Comparison of ENCODE assay signal across 23 cellular contexts in the genomic region with DNA sequence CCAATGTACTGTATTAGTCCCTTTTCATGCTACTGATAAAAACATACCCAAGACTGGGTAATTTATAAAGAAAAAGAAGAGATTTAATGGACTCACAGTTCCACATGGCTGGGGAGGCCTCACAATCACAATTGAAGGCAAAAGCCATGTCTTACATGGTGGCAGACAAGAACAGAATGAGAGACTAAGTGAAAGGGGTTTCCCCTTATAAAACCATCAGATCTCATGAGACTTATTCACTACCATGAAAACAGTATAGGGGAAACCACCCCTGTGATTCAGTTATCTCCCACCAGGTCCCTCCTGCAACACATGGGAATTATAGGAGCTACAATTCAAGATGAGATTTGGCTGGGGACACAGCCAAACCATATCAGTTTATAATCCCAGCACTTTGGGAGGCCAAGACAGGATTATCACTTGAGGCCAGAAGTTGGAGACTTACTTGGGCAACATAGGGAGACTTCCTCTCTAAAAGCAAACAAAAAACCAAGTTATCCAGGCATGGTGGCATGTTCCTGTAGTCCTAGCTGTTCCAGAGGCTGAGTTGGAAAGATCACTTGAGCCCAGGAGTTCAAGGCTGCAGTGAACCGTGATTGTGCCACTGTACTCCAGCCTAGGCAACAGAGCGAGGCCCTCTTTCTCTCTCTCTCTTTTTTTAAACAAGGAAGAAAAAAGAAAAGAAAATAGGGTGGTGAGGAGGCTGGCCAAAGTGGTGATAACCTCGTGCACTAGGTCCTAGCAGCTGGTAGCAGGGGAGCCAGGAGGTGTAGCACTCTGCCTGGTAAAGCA. TPM values are rescaled to one million over a fixed set of nuclear protein-coding genes. Genes with fewer than 3 reads are reported as not detected.
DNase-seq lines count a peak whose midpoint lies in the region; ATAC-seq lines count a peak whose summit lies in the region.
"Had no signal": no experiment of that assay in that cellular context is flagged by ENCODE, and none has a peak within 500 bp of the region (broad histone marks: within the 10 kb centered on the region; RNA-seq: fewer than 3 reads in every experiment).

No MANE protein-coding gene starts in this region.

- no peak overlapping the region for H3K56ac ChIP-seq in mesendoderm (ENCODE audit: low read length)

- no peak overlapping the region for H2AFZ ChIP-seq in mesenchymal stem cell (ENCODE audit: low read depth, low read length)

- no peak overlapping the region for H3K4me2 ChIP-seq in mesenchymal stem cell (ENCODE audit: low read length, poor library complexity, severe bottlenecking)
- H3K4me2 ChIP-seq in mesendoderm (ENCODE audit: low read length): no peak overlapping the region

- H3K4me1 Mint-ChIP-seq in activated naive CD8-positive, alpha-beta T cell (ENCODE audit: low read depth): peaks cover 21% of the 10 kb centered on the region
- peaks cover 6% of the 10 kb centered on the region for H3K4me1 Mint-ChIP-seq in activated naive CD8-positive, alpha-beta T cell treated with anti-CD3 and anti-CD28 coated beads for 36 hours
- peaks cover 27% of the 10 kb centered on the region for H3K4me1 Mint-ChIP-seq in activated naive CD8-positive, alpha-beta T cell treated with anti-CD3 and anti-CD28 coated beads, Interleukin-2, amount 50 U/mL, for 24 hours
- peaks cover 20% of the 10 kb centered on the region for H3K4me1 Mint-ChIP-seq in stimulated activated naive CD8-positive, alpha-beta T cell treated with anti-CD3 and anti-CD28 coated beads, Interleukin-15, Interleukin-2, amounts not matched to agents 100 ng/mL and 50 ng/mL, for 24 hours (ENCODE audit: low read depth)

- peaks cover 12% of the 10 kb centered on the region for H3K9me3 Mint-ChIP-seq in activated naive CD8-positive, alpha-beta T cell (ENCODE audit: low read depth)
- peaks cover 27% of the 10 kb centered on the region for H3K9me3 Mint-ChIP-seq in activated naive CD8-positive, alpha-beta T cell treated with anti-CD3 and anti-CD28 coated beads for 36 hours
- peaks cover 19% of the 10 kb centered on the region for H3K9me3 Mint-ChIP-seq in activated naive CD8-positive, alpha-beta T cell treated with anti-CD3 and anti-CD28 coated beads, Interleukin-2, amount 50 U/mL, for 24 hours
- H3K9me3 Mint-ChIP-seq in stimulated activated naive CD8-positive, alpha-beta T cell treated with anti-CD3 and anti-CD28 coated beads, Interleukin-15, Interleukin-2, amounts not matched to agents 100 ng/mL and 50 ng/mL, for 24 hours: peaks cover 12% of the 10 kb centered on the region

- H2BK5ac ChIP-seq in mesenchymal stem cell (ENCODE audit: low read depth, low read length, poor library complexity, severe bottlenecking) (no peak overlapping the region), mesendoderm (ENCODE audit: low read length) (no peak overlapping the region)

- no peak overlapping the region for H4K8ac ChIP-seq in mesenchymal stem cell (ENCODE audit: low read length)
- no peak overlapping the region for H4K8ac ChIP-seq in mesendoderm (ENCODE audit: low read depth, low read length)

- H3K4me1 ChIP-seq in mesenchymal stem cell (ENCODE audit: control insufficient read depth, insufficient read depth, low read depth, low read length) (peaks cover 14% of the 10 kb centered on the region), mesendoderm (ENCODE audit: control insufficient read depth, low read depth, low read length) (no peaks in the 10 kb centered on the region)
- H3K4me1 ChIP-seq: SJCRH30 had no signal

- H3K36me3 ChIP-seq in mesenchymal stem cell (ENCODE audit: control insufficient read depth in 1 of 2, insufficient read depth in 2 of 2, low read depth in 1 of 2, low read length in 2 of 2): no peaks in the 10 kb centered on the region
- no peaks in the 10 kb centered on the region for H3K36me3 ChIP-seq in mesendoderm (ENCODE audit: control insufficient read depth, insufficient read depth, low read length)
- H3K36me3 ChIP-seq: SJCRH30 had no signal

- no peaks in the 10 kb centered on the region for H3K9me3 ChIP-seq in mesenchymal stem cell (ENCODE audit: control insufficient read depth, low read length)
- H3K9me3 ChIP-seq: SJCRH30 had no signal

- H4K5ac ChIP-seq in mesendoderm (ENCODE audit: low read length): no peak overlapping the region

- H3K4me3 Mint-ChIP-seq in activated naive CD8-positive, alpha-beta T cell: peak overlapping the region; percentile 18
- H3K4me3 Mint-ChIP-seq in activated naive CD8-positive, alpha-beta T cell treated with anti-CD3 and anti-CD28 coated beads for 36 hours: no peak overlapping the region
- no peak overlapping the region for H3K4me3 Mint-ChIP-seq in activated naive CD8-positive, alpha-beta T cell treated with anti-CD3 and anti-CD28 coated beads, Interleukin-2, amount 50 U/mL, for 24 hours
- no peak overlapping the region for H3K4me3 Mint-ChIP-seq in stimulated activated naive CD8-positive, alpha-beta T cell treated with anti-CD3 and anti-CD28 coated beads, Interleukin-15, Interleukin-2, amounts not matched to agents 100 ng/mL and 50 ng/mL, for 24 hours
- H3K4me3 Mint-ChIP-seq: CD4-positive, alpha-beta T cell had no signal

- DNase-seq in activated naive CD8-positive, alpha-beta T cell treated with anti-CD3 and anti-CD28 coated beads for 36 hours: no peak
- DNase-seq in activated naive CD8-positive, alpha-beta T cell treated with anti-CD3 and anti-CD28 coated beads, Interleukin-2, amount 50 U/mL, for 24 hours: no peak
- DNase-seq in mesenchymal stem cell (no peak), head of caudate nucleus (no peak), mesendoderm (no peak)
- DNase-seq: CD4-positive, alpha-beta T cell; COR-L47; DMS79; GOT3; HCEC 1CT; IMR-90; NCI-H1105 treated with DMSO at 0.1 percent for 48 hours; NCI-H1694; NCI-H2081; NCI-H2171; NCI-H345; NCI-H524; NCI-H774; NK-92 treated with Interleukin-12 subunit alpha and Interleukin-12 subunit beta, amount 100 ng/mL, for 24 hours; SJCRH30 had no signal

- no peak overlapping the region for H4K91ac ChIP-seq in mesenchymal stem cell (ENCODE audit: low read length)

- H2BK12ac ChIP-seq in mesenchymal stem cell (ENCODE audit: low read length in 2 of 2): no peak overlapping the region

- H3K27ac ChIP-seq in mesenchymal stem cell (ENCODE audit: low read length, poor library complexity, severe bottlenecking) (no peak overlapping the region), mesendoderm (ENCODE audit: low read depth, low read length) (no peak overlapping the region)
- H3K27ac ChIP-seq: SJCRH30 had no signal

- peak; percentile 43 for ATAC-seq in activated naive CD8-positive, alpha-beta T cell treated with anti-CD3 and anti-CD28 coated beads, Interleukin-2, amount 50 U/mL, for 24 hours
- ATAC-seq in HG03520 (IDR thresholded peaks at IDR 0.05; ENCODE audit: unreplicated experiment): no peak

- H3K27me3 Mint-ChIP-seq in activated naive CD8-positive, alpha-beta T cell: no peaks in the 10 kb centered on the region
- peaks cover 2% of the 10 kb centered on the region for H3K27me3 Mint-ChIP-seq in activated naive CD8-positive, alpha-beta T cell treated with anti-CD3 and anti-CD28 coated beads for 36 hours
- H3K27me3 Mint-ChIP-seq in activated naive CD8-positive, alpha-beta T cell treated with anti-CD3 and anti-CD28 coated beads, Interleukin-2, amount 50 U/mL, for 24 hours: no peaks in the 10 kb centered on the region
- H3K27me3 Mint-ChIP-seq in stimulated activated naive CD8-positive, alpha-beta T cell treated with anti-CD3 and anti-CD28 coated beads, Interleukin-15, Interleukin-2, amounts not matched to agents 100 ng/mL and 50 ng/mL, for 24 hours: no peaks in the 10 kb centered on the region
- H3K27me3 Mint-ChIP-seq: CD4-positive, alpha-beta T cell had no signal

- H3K9ac ChIP-seq in mesenchymal stem cell (ENCODE audit: low read length) (no peak overlapping the region), mesendoderm (ENCODE audit: low read length) (no peak overlapping the region)

- H3K79me2 ChIP-seq in mesendoderm (ENCODE audit: control insufficient read depth, insufficient read depth, low read length): no peaks in the 10 kb centered on the region

- H2BK120ac ChIP-seq in mesenchymal stem cell (ENCODE audit: low read depth, low read length) (no peak overlapping the region), mesendoderm (ENCODE audit: low read depth, low read length) (no peak overlapping the region)

- no peak overlapping the region for H2BK15ac ChIP-seq in mesenchymal stem cell (ENCODE audit: low read depth, poor library complexity, severe bottlenecking)
- no peak overlapping the region for H2BK15ac ChIP-seq in mesendoderm (replicated peaks; ENCODE audit: low read depth)

- no peaks in the 10 kb centered on the region for H3K79me1 ChIP-seq in mesenchymal stem cell (replicated peaks; ENCODE audit: low read length, poor library complexity, severe bottlenecking)
- H3K79me1 ChIP-seq in mesendoderm (ENCODE audit: low read length): no peaks in the 10 kb centered on the region

- no peak overlapping the region for H3K14ac ChIP-seq in mesenchymal stem cell (ENCODE audit: low read length in 2 of 2)

- peak overlapping the region; percentile 65 for H3K27ac Mint-ChIP-seq in activated naive CD8-positive, alpha-beta T cell
- H3K27ac Mint-ChIP-seq in activated naive CD8-positive, alpha-beta T cell treated with anti-CD3 and anti-CD28 coated beads for 36 hours: no peak overlapping the region
- no peak overlapping the region for H3K27ac Mint-ChIP-seq in activated naive CD8-positive, alpha-beta T cell treated with anti-CD3 and anti-CD28 coated beads, Interleukin-2, amount 50 U/mL, for 24 hours
- H3K27ac Mint-ChIP-seq in stimulated activated naive CD8-positive, alpha-beta T cell treated with anti-CD3 and anti-CD28 coated beads, Interleukin-15, Interleukin-2, amounts not matched to agents 100 ng/mL and 50 ng/mL, for 24 hours: peak overlapping the region; percentile 27
- H3K27ac Mint-ChIP-seq: CD4-positive, alpha-beta T cell had no signal

- no peak overlapping the region for H3K23ac ChIP-seq in mesenchymal stem cell (ENCODE audit: low read length in 2 of 2)
- no peak overlapping the region for H3K23ac ChIP-seq in mesendoderm (ENCODE audit: low read length)

- H3K4ac ChIP-seq in mesenchymal stem cell (ENCODE audit: low read depth in 1 of 2, low read length in 2 of 2) (no peak overlapping the region), mesendoderm (ENCODE audit: low read depth, low read length) (no peak overlapping the region)

- H3K27me3 ChIP-seq in mesenchymal stem cell (ENCODE audit: control insufficient read depth in 1 of 2, insufficient read depth in 1 of 2, low read length in 2 of 2): peaks cover 3 to 52% of the 10 kb centered on the region in 2 experiments
- no peaks in the 10 kb centered on the region for H3K27me3 ChIP-seq in mesendoderm (ENCODE audit: insufficient read depth, low read length, poor library complexity)

- intact Hi-C loops in head of caudate nucleus (cut with DNase I): no loop called here

- H3K4me3 ChIP-seq in mesenchymal stem cell (ENCODE audit: insufficient read depth in 1 of 2, low read depth in 1 of 2, low read length in 2 of 2): no peak overlapping the region
- no peak overlapping the region for H3K4me3 ChIP-seq in mesendoderm (ENCODE audit: low read length)
- H3K4me3 ChIP-seq: SJCRH30 had no signal

- H3K18ac ChIP-seq in mesenchymal stem cell (ENCODE audit: low read depth in 1 of 2, low read length in 2 of 2) (peak overlapping the region in 1 of 2 experiments; percentile 44), mesendoderm (ENCODE audit: low read length) (no peak overlapping the region)

- 89% methylated on average over 3 of the region's 3 CpGs for WGBS in mesenchymal stem cell
- WGBS in mesendoderm (ENCODE audit: extremely low coverage, insufficient coverage, low lambda C conversion rate): no CpG with 5 or more reads among the region's 3 CpGs

- H2AK5ac ChIP-seq in mesenchymal stem cell (ENCODE audit: low read length, severe bottlenecking): peak overlapping the region; percentile 31
- no peak overlapping the region for H2AK5ac ChIP-seq in mesendoderm (ENCODE audit: low read length)

- H3K36me3 Mint-ChIP-seq in activated naive CD8-positive, alpha-beta T cell: peaks cover 8% of the 10 kb centered on the region
- H3K36me3 Mint-ChIP-seq in activated naive CD8-positive, alpha-beta T cell treated with anti-CD3 and anti-CD28 coated beads for 36 hours: peaks cover 15% of the 10 kb centered on the region
- peaks cover 13% of the 10 kb centered on the region for H3K36me3 Mint-ChIP-seq in activated naive CD8-positive, alpha-beta T cell treated with anti-CD3 and anti-CD28 coated beads, Interleukin-2, amount 50 U/mL, for 24 hours (ENCODE audit: low read depth)
- H3K36me3 Mint-ChIP-seq in stimulated activated naive CD8-positive, alpha-beta T cell treated with anti-CD3 and anti-CD28 coated beads, Interleukin-15, Interleukin-2, amounts not matched to agents 100 ng/mL and 50 ng/mL, for 24 hours (ENCODE audit: low read depth): peaks cover 14% of the 10 kb centered on the region

RNA-seq across cellular contexts. Expression of a gene that starts 22.9 kb away (rescaled TPM):
- total RNA-seq in activated naive CD8-positive, alpha-beta T cell treated with anti-CD3 and anti-CD28 coated beads for 36 hours: 10 to 100 TPM; 12.0 to 13.7 TPM
- polyA plus RNA-seq in mesenchymal stem cell (2013, experiment 1 of 2): 20.0 TPM
- 21.0 TPM for polyA plus RNA-seq in mesenchymal stem cell (2013, experiment 2 of 2)
- polyA plus RNA-seq in mesendoderm (2013, experiment 1 of 2): 59.0 TPM
- polyA plus RNA-seq in mesendoderm (2013, experiment 2 of 2): 57.2 TPM

RNA-seq across cellular contexts. Expression of a gene that starts 46.6 kb away (rescaled TPM):
- total RNA-seq in activated naive CD8-positive, alpha-beta T cell treated with anti-CD3 and anti-CD28 coated beads for 36 hours: 10 to 100 TPM; 44.5 to 46.4 TPM
- 23.5 TPM for polyA plus RNA-seq in mesenchymal stem cell (2013, experiment 1 of 2)
- polyA plus RNA-seq in mesenchymal stem cell (2013, experiment 2 of 2): 24.5 TPM
- 43.8 TPM for polyA plus RNA-seq in mesendoderm (2013, experiment 1 of 2)
- polyA plus RNA-seq in mesendoderm (2013, experiment 2 of 2): 46.5 TPM

RNA-seq across cellular contexts. Expression of a gene that starts 52.6 kb away (rescaled TPM):
- total RNA-seq in activated naive CD8-positive, alpha-beta T cell treated with anti-CD3 and anti-CD28 coated beads for 36 hours: 10 to 100 TPM; 79.5 to 80.9 TPM
- 5.1 TPM for polyA plus RNA-seq in mesenchymal stem cell (2013, experiment 1 of 2)
- 4.7 TPM for polyA plus RNA-seq in mesenchymal stem cell (2013, experiment 2 of 2)
- polyA plus RNA-seq in mesendoderm (2013, experiment 1 of 2): 12.1 TPM
- 13.9 TPM for polyA plus RNA-seq in mesendoderm (2013, experiment 2 of 2)

Comparison
In these comparisons a context has a peak if more than half of its experiments do, and no peak if none do; other contexts are left out.
1. H3K27ac Mint-ChIP-seq: peak in activated naive CD8-positive, alpha-beta T cell (single experiment) and stimulated activated naive CD8-positive, alpha-beta T cell treated with anti-CD3 and anti-CD28 coated beads, Interleukin-15, Interleukin-2, amounts not matched to agents 100 ng/mL and 50 ng/mL, for 24 hours (single experiment); none in activated naive CD8-positive, alpha-beta T cell treated with anti-CD3 and anti-CD28 coated beads for 36 hours (single experiment) and activated naive CD8-positive, alpha-beta T cell treated with anti-CD3 and anti-CD28 coated beads, Interleukin-2, amount 50 U/mL, for 24 hours (single experiment).